ENCODE assay signal across 24 cellular contexts in genomic region chr16:30768583-30769181, GRCh38. TPM values are rescaled to one million over a fixed set of nuclear protein-coding genes. Genes with fewer than 3 reads are reported as not detected.
DNase-seq lines count a peak whose midpoint lies in the region; ATAC-seq and TF ChIP-seq lines count a peak whose summit lies in the region.
"Had no signal": no experiment of that assay in that cellular context is flagged by ENCODE, and none has a peak within 500 bp of the region (broad histone marks: within the 10 kb centered on the region; RNA-seq: fewer than 3 reads in every experiment).

No MANE protein-coding gene starts in this region.

- intact Hi-C loops in mammary epithelial cell (cut with micrococcal nuclease) (no loop called here), aorta (cut with DNase I) (loop anchor here in 1 of 2 donors (10.0 kb wide), 1 partner anchor 954 kb away; the partner anchor contains the start of genes PAGR1 and PRRT2)

- H3K9ac ChIP-seq in mammary epithelial cell (ENCODE audit: insufficient read depth, low read length): no peak overlapping the region

- H3K79me2 ChIP-seq in mammary epithelial cell (ENCODE audit: insufficient read depth, low read length): peaks cover 23% of the 10 kb centered on the region

- H4K20me1 ChIP-seq in mammary epithelial cell (ENCODE audit: insufficient read depth, low read length): no peaks in the 10 kb centered on the region

- H3K4me2 ChIP-seq in mammary epithelial cell (ENCODE audit: insufficient read depth, low read depth, low read length): no peak overlapping the region

- peaks cover 20% of the 10 kb centered on the region for H3K4me1 Mint-ChIP-seq in activated CD4-positive, alpha-beta T cell treated with anti-CD3 and anti-CD28 coated beads, Interleukin-2, amount 10 ng/mL, durations not matched to agents 7 days and 5 days
- peaks cover 27% of the 10 kb centered on the region for H3K4me1 Mint-ChIP-seq in memory B cell

- ATAC-seq in memory B cell (ENCODE audit: low read depth) (no peak), aorta (ENCODE audit: low FRiP score) (no peak)
- ATAC-seq in activated naive CD4-positive, alpha-beta T cell treated with anti-CD3 and anti-CD28 coated beads, Interleukin-2, amount 50 U/mL, for 72 hours: no peak
- ATAC-seq: naive thymus-derived CD8-positive, alpha-beta T cell had no signal

- POLR2A ChIA-PET in activated CD4-positive, alpha-beta T cell treated with anti-CD3 and anti-CD28 coated beads, Interleukin-2, amount 10 ng/mL, durations not matched to agents 7 days and 5 days (lab: Charles Lee): no interaction called here

- H3K4me1 ChIP-seq in mammary epithelial cell (ENCODE audit: insufficient read depth, low read length) (peaks cover 5% of the 10 kb centered on the region), aorta (ENCODE audit: control insufficient read depth in 1 of 2, insufficient read depth in 2 of 2, low read length in 2 of 2) (no peaks in the 10 kb centered on the region)

- H3K4me3 ChIP-seq in mammary epithelial cell (replicated peaks in 1 of 3; ENCODE audit: insufficient read depth in 1 of 3, low read depth in 2 of 3, low read length in 3 of 3) (no peak overlapping the region), aorta (ENCODE audit: low read length in 2 of 2) (no peak overlapping the region)
- H3K4me3 ChIP-seq: cardiac muscle cell, SK-N-MC, transverse colon had no signal

- 96% methylated on average over 23 of the region's 23 CpGs for WGBS in mammary epithelial cell (ENCODE audit: low coverage, missing lambda C conversion rate)
- WGBS in aorta, 2 donors: 95 to 96% methylated on average over 23 of the region's 23 CpGs

- no peak for TF ChIP-seq CTCF in mammary epithelial cell (conservative IDR thresholded peaks at IDR 0.05 in 1 of 2, IDR thresholded peaks at IDR 0.05 in 1 of 2; ENCODE audit: extremely low read depth in 1 of 2, insufficient read depth in 1 of 2, low read depth in 1 of 2, low read length in 2 of 2)

- BruUV-seq in mammary epithelial cell (replicated peaks; lab: Mats Ljungman, UMichigan): TSS peak; percentile 39

- in situ Hi-C loops in mammary epithelial cell (cut with MboI; ENCODE audit: low sequenced_read_pairs in 2 of 2): no loop called here

- H3K27me3 ChIP-seq in mammary epithelial cell (ENCODE audit: insufficient read depth, low read length) (no peaks in the 10 kb centered on the region), aorta (ENCODE audit: control insufficient read depth in 1 of 2, insufficient read depth in 2 of 2, low read length in 1 of 2) (no peaks in the 10 kb centered on the region)
- H3K27me3 ChIP-seq: cardiac muscle cell, transverse colon had no signal

- H3K9me3 ChIP-seq in mammary epithelial cell (replicated peaks; ENCODE audit: insufficient read depth, low read length): no peaks in the 10 kb centered on the region
- H3K9me3 ChIP-seq in aorta (ENCODE audit: control insufficient read depth, low read length): no peaks in the 10 kb centered on the region
- H3K9me3 ChIP-seq: transverse colon had no signal

- no peaks in the 10 kb centered on the region for H3K27me3 Mint-ChIP-seq in activated CD4-positive, alpha-beta T cell treated with anti-CD3 and anti-CD28 coated beads, Interleukin-2, amount 10 ng/mL, durations not matched to agents 7 days and 5 days
- no peaks in the 10 kb centered on the region for H3K27me3 Mint-ChIP-seq in memory B cell
- H3K27me3 Mint-ChIP-seq: activated naive CD4-positive, alpha-beta T cell treated with anti-CD3 and anti-CD28 coated beads, Interleukin-2, amount 10 ng/mL, durations not matched to agents 7 days and 5 days; naive thymus-derived CD8-positive, alpha-beta T cell had no signal

- no peak for DNase-seq in activated CD4-positive, alpha-beta T cell treated with anti-CD3 and anti-CD28 coated beads, Interleukin-2, amount 10 ng/mL, durations not matched to agents 7 days and 5 days
- no peak for DNase-seq in activated CD4-positive, alpha-beta T cell treated with anti-CD3 and anti-CD28 coated beads, Interleukin-2, amount 50 U/mL, for 4 hours
- DNase-seq in mammary epithelial cell: no peak
- DNase-seq in memory B cell (ENCODE audit: low spot score in 2 of 2): no peak
- peak; percentile 38 to 70 for DNase-seq in aorta
- DNase-seq in activated naive CD4-positive, alpha-beta T cell treated with anti-CD3 and anti-CD28 coated beads, Interleukin-2, amount 50 U/mL, for 72 hours (ENCODE audit: low spot score in 2 of 2): no peak
- DNase-seq in NCI-H2107 (lab: John Stamatoyannopoulos, UW): no peak
- no peak for DNase-seq in DMS79 (lab: John Stamatoyannopoulos, UW)
- DNase-seq: activated CD4-positive, alpha-beta T cell treated with anti-CD3 and anti-CD28 coated beads, Interleukin-2, amount 50 U/mL, for 48 hours; activated CD8-positive, alpha-beta memory T cell treated with anti-CD3 and anti-CD28 coated beads, Interleukin-2, amount 50 U/mL, for 4 hours; activated naive CD4-positive, alpha-beta T cell treated with anti-CD3 and anti-CD28 coated beads, Interleukin-2, amount 10 ng/mL, durations not matched to agents 7 days and 5 days; C1 segment of cervical spinal cord; cortex of kidney; effector memory CD4-positive, alpha-beta T cell; NCI-H1092 treated with DMSO at 0.1 percent for 48 hours; NCI-H1694 treated with DMSO at 0.1 percent for 48 hours; NCI-H2171; stimulated activated CD4-positive, alpha-beta T cell treated with anti-CD3 and anti-CD28 coated beads, Interleukin-4, amount 100 ng/mL, for 24 hours; transverse colon had no signal

- H3K9me3 Mint-ChIP-seq in activated CD4-positive, alpha-beta T cell treated with anti-CD3 and anti-CD28 coated beads, Interleukin-2, amount 10 ng/mL, durations not matched to agents 7 days and 5 days: no peaks in the 10 kb centered on the region
- no peaks in the 10 kb centered on the region for H3K9me3 Mint-ChIP-seq in memory B cell
- no peaks in the 10 kb centered on the region for H3K9me3 Mint-ChIP-seq in activated naive CD4-positive, alpha-beta T cell treated with anti-CD3 and anti-CD28 coated beads, Interleukin-2, amount 50 U/mL, for 72 hours
- H3K9me3 Mint-ChIP-seq: activated naive CD4-positive, alpha-beta T cell treated with anti-CD3 and anti-CD28 coated beads, Interleukin-2, amount 10 ng/mL, durations not matched to agents 7 days and 5 days; activated T-helper 1 cell treated with anti-CD3 and anti-CD28 coated beads, Interleukin-12 subunit alpha, Interleukin-12 subunit beta, Interleukin-2, Interleukin-4 antibody, amounts not matched to agents 30 ng/mL and 10 ng/mL and 1 ng/mL, durations not matched to agents 14 hours and 24 hours and 36 hours; naive thymus-derived CD8-positive, alpha-beta T cell had no signal

- CTCF ChIA-PET in activated CD4-positive, alpha-beta T cell treated with anti-CD3 and anti-CD28 coated beads, Interleukin-2, amount 10 ng/mL, durations not matched to agents 7 days and 5 days (lab: Charles Lee): interaction anchor here (0.5 to 1.7 kb wide), 7 partner anchors 12 to 170 kb away, joined by 3 to 5 read pairs (median 3); partner anchors contain the start of gene PHKG2
- CTCF ChIA-PET in mammary epithelial cell (lab: Charles Lee; ENCODE audit: low non-redundant PET): no interaction called here

- peak overlapping the region; percentile 47 for H3K27ac Mint-ChIP-seq in activated CD4-positive, alpha-beta T cell treated with anti-CD3 and anti-CD28 coated beads, Interleukin-2, amount 10 ng/mL, durations not matched to agents 7 days and 5 days
- H3K27ac Mint-ChIP-seq in memory B cell: peak overlapping the region; percentile 17
- peak overlapping the region in 1 of 2 donors; percentile 46 for H3K27ac Mint-ChIP-seq in activated naive CD4-positive, alpha-beta T cell treated with anti-CD3 and anti-CD28 coated beads, Interleukin-2, amount 50 U/mL, for 72 hours
- H3K27ac Mint-ChIP-seq: activated naive CD4-positive, alpha-beta T cell treated with anti-CD3 and anti-CD28 coated beads, Interleukin-2, amount 10 ng/mL, durations not matched to agents 7 days and 5 days; activated T-helper 1 cell treated with anti-CD3 and anti-CD28 coated beads, Interleukin-12 subunit alpha, Interleukin-12 subunit beta, Interleukin-2, Interleukin-4 antibody, amounts not matched to agents 30 ng/mL and 10 ng/mL and 1 ng/mL, durations not matched to agents 14 hours and 24 hours and 36 hours had no signal

- peaks cover 64% of the 10 kb centered on the region for H3K36me3 Mint-ChIP-seq in activated CD4-positive, alpha-beta T cell treated with anti-CD3 and anti-CD28 coated beads, Interleukin-2, amount 10 ng/mL, durations not matched to agents 7 days and 5 days (ENCODE audit: low read depth)
- H3K36me3 Mint-ChIP-seq in memory B cell: peaks cover 48% of the 10 kb centered on the region
- H3K36me3 Mint-ChIP-seq in activated naive CD4-positive, alpha-beta T cell treated with anti-CD3 and anti-CD28 coated beads, Interleukin-2, amount 50 U/mL, for 72 hours: peaks cover 0 to 14% of the 10 kb centered on the region in 2 donors

- no peak overlapping the region for H3K4me3 Mint-ChIP-seq in activated CD4-positive, alpha-beta T cell treated with anti-CD3 and anti-CD28 coated beads, Interleukin-2, amount 10 ng/mL, durations not matched to agents 7 days and 5 days
- no peak overlapping the region for H3K4me3 Mint-ChIP-seq in memory B cell
- H3K4me3 Mint-ChIP-seq: activated naive CD4-positive, alpha-beta T cell treated with anti-CD3 and anti-CD28 coated beads, Interleukin-2, amount 10 ng/mL, durations not matched to agents 7 days and 5 days; activated T-helper 1 cell treated with anti-CD3 and anti-CD28 coated beads, Interleukin-12 subunit alpha, Interleukin-12 subunit beta, Interleukin-2, Interleukin-4 antibody, amounts not matched to agents 30 ng/mL and 10 ng/mL and 1 ng/mL, durations not matched to agents 14 hours and 24 hours and 36 hours; naive thymus-derived CD8-positive, alpha-beta T cell had no signal

- H3K27ac ChIP-seq in mammary epithelial cell (ENCODE audit: insufficient read depth, low read depth, low read length) (no peak overlapping the region), aorta (ENCODE audit: low read depth in 1 of 2, low read length in 2 of 2) (no peak overlapping the region)
- H3K27ac ChIP-seq: 22Rv1, cardiac muscle cell, SK-N-MC, transverse colon had no signal

- dilution Hi-C loops in mammary epithelial cell (cut with HindIII; ENCODE audit: low sequenced_read_pairs): no loop called here

- H3K36me3 ChIP-seq in mammary epithelial cell (ENCODE audit: insufficient read depth, low read length) (peaks cover 29% of the 10 kb centered on the region), aorta (ENCODE audit: control insufficient read depth in 1 of 2, insufficient read depth in 2 of 2, low read length in 1 of 2) (peaks cover 3 to 35% of the 10 kb centered on the region in 2 donors)

- H2AFZ ChIP-seq in mammary epithelial cell (ENCODE audit: low read depth, low read length): no peak overlapping the region

RNA-seq across cellular contexts. Expression of gene RNF40, which starts 6.6 kb away (rescaled TPM):
- 100 to 1,000 TPM in 1 of 2 experiments, 10 to 100 TPM in 1; 81.9 to 101 TPM for total RNA-seq in activated CD4-positive, alpha-beta T cell treated with anti-CD3 and anti-CD28 coated beads, Interleukin-2, amount 10 ng/mL, durations not matched to agents 7 days and 5 days
- 10 to 100 TPM; 62.8 to 66.4 TPM for total RNA-seq in mammary epithelial cell
- polyA plus RNA-seq in mammary epithelial cell: 45.7 TPM
- 94.0 TPM for polyA minus RNA-seq in mammary epithelial cell
- 10 to 100 TPM; 73.9 to 90.2 TPM for total RNA-seq in aorta
- 10 to 100 TPM; 22.7 to 59.5 TPM for polyA plus RNA-seq in aorta
- 10 to 100 TPM; 68.9 to 74.4 TPM for total RNA-seq in activated naive CD4-positive, alpha-beta T cell treated with anti-CD3 and anti-CD28 coated beads, Interleukin-2, amount 50 U/mL, for 72 hours

RNA-seq across cellular contexts. Expression of gene CFAP119, which starts 6.8 kb away (rescaled TPM):
- 1 to 10 TPM; 2.2 to 3.0 TPM for total RNA-seq in activated CD4-positive, alpha-beta T cell treated with anti-CD3 and anti-CD28 coated beads, Interleukin-2, amount 10 ng/mL, durations not matched to agents 7 days and 5 days
- total RNA-seq in mammary epithelial cell: 1 to 10 TPM; 1.5 to 8.3 TPM
- 7.6 TPM for polyA plus RNA-seq in mammary epithelial cell
- polyA minus RNA-seq in mammary epithelial cell: not detected
- 1 to 10 TPM in 1 of 2 donors, under 1 TPM in 1; 0.52 to 2.7 TPM for total RNA-seq in aorta
- polyA plus RNA-seq in aorta: 1 to 10 TPM in 1 of 2 donors, under 1 TPM in 1; 0.88 to 9.8 TPM
- 1 to 10 TPM; 2.6 to 3.6 TPM for total RNA-seq in activated naive CD4-positive, alpha-beta T cell treated with anti-CD3 and anti-CD28 coated beads, Interleukin-2, amount 50 U/mL, for 72 hours

RNA-seq across cellular contexts. Expression of gene ZNF629, which starts 18.3 kb away (rescaled TPM):
- total RNA-seq in activated CD4-positive, alpha-beta T cell treated with anti-CD3 and anti-CD28 coated beads, Interleukin-2, amount 10 ng/mL, durations not matched to agents 7 days and 5 days: 1 to 10 TPM; 1.4 TPM
- total RNA-seq in mammary epithelial cell (10 to 100 TPM; 13.6 to 19.2 TPM), aorta (10 to 100 TPM; 11.8 to 13.4 TPM)
- polyA plus RNA-seq in mammary epithelial cell (4.9 TPM), aorta (1 to 10 TPM; 2.1 to 6.7 TPM)
- 9.8 TPM for polyA minus RNA-seq in mammary epithelial cell
- 1 to 10 TPM in 1 of 2 donors, under 1 TPM in 1; 0.16 to 3.6 TPM for total RNA-seq in activated naive CD4-positive, alpha-beta T cell treated with anti-CD3 and anti-CD28 coated beads, Interleukin-2, amount 50 U/mL, for 72 hours

RNA-seq across cellular contexts. Expression of gene PHKG2, which starts 20.5 kb away (rescaled TPM):
- 10 to 100 TPM; 41.1 to 43.4 TPM for total RNA-seq in activated CD4-positive, alpha-beta T cell treated with anti-CD3 and anti-CD28 coated beads, Interleukin-2, amount 10 ng/mL, durations not matched to agents 7 days and 5 days
- total RNA-seq in mammary epithelial cell: 10 to 100 TPM; 15.3 to 39.3 TPM
- 29.2 TPM for polyA plus RNA-seq in mammary epithelial cell
- polyA minus RNA-seq in mammary epithelial cell: 6.8 TPM
- 10 to 100 TPM; 15.8 to 20.8 TPM for total RNA-seq in aorta
- polyA plus RNA-seq in aorta: 10 to 100 TPM; 12.3 to 36.0 TPM
- total RNA-seq in activated naive CD4-positive, alpha-beta T cell treated with anti-CD3 and anti-CD28 coated beads, Interleukin-2, amount 50 U/mL, for 72 hours: 10 to 100 TPM; 32.9 to 61.9 TPM

Comparison
In these comparisons a context has a peak if more than half of its experiments do, and no peak if none do; other contexts are left out.
1. DNase-seq: peak in aorta (2 of 2); none in activated CD4-positive, alpha-beta T cell treated with anti-CD3 and anti-CD28 coated beads, Interleukin-2, amount 10 ng/mL, durations not matched to agents 7 days and 5 days (single experiment), activated CD4-positive, alpha-beta T cell treated with anti-CD3 and anti-CD28 coated beads, Interleukin-2, amount 50 U/mL, for 4 hours (0 of 2), mammary epithelial cell (single experiment), memory B cell (0 of 2), activated naive CD4-positive, alpha-beta T cell treated with anti-CD3 and anti-CD28 coated beads, Interleukin-2, amount 50 U/mL, for 72 hours (0 of 2), NCI-H2107 (single experiment) and DMS79 (single experiment).